ENCODE assay signal across 9 cellular contexts in genomic region chr2:152613235-152613634, GRCh38.
DNase-seq lines count a peak whose midpoint lies in the region; ATAC-seq lines count a peak whose summit lies in the region.
"Had no signal": no experiment of that assay in that cellular context is flagged by ENCODE, and none has a peak within 500 bp of the region (broad histone marks: within the 10 kb centered on the region; RNA-seq: fewer than 3 reads in every experiment).

No MANE protein-coding gene starts in this region.

- DNase-seq in GM03348 (ENCODE audit: low spot score): peak; percentile 22
- DNase-seq in NCI-H1105 treated with DMSO at 0.1 percent for 48 hours (lab: John Stamatoyannopoulos, UW): peak; percentile 77
- no peak for DNase-seq in immature natural killer cell
- DNase-seq in globus pallidus (ENCODE audit: low spot score): no peak
- DNase-seq in activated CD8-positive, alpha-beta memory T cell treated with anti-CD3 and anti-CD28 coated beads for 24 hours: no peak
- no peak for DNase-seq in activated naive CD8-positive, alpha-beta T cell treated with anti-CD3 and anti-CD28 coated beads for 36 hours
- no peak for DNase-seq in DMS79 treated with DMSO at 0.1 percent for 48 hours (lab: John Stamatoyannopoulos, UW)
- DNase-seq: SW 1271 had no signal

- ATAC-seq in GM21526 (IDR thresholded peaks at IDR 0.05; ENCODE audit: low FRiP score, unreplicated experiment): peak; percentile 41

- H3K9me3 Mint-ChIP-seq in immature natural killer cell: no peaks in the 10 kb centered on the region
- H3K9me3 Mint-ChIP-seq in activated naive CD8-positive, alpha-beta T cell treated with anti-CD3 and anti-CD28 coated beads for 36 hours: no peaks in the 10 kb centered on the region

- no peaks in the 10 kb centered on the region for H3K27me3 Mint-ChIP-seq in immature natural killer cell (ENCODE audit: low read depth in 3 of 3)
- H3K27me3 Mint-ChIP-seq in activated naive CD8-positive, alpha-beta T cell treated with anti-CD3 and anti-CD28 coated beads for 36 hours: peaks cover 5% of the 10 kb centered on the region

- H3K4me3 Mint-ChIP-seq in immature natural killer cell: peak overlapping the region; percentile 8 to 73 (median 30)
- no peak overlapping the region for H3K4me3 Mint-ChIP-seq in activated naive CD8-positive, alpha-beta T cell treated with anti-CD3 and anti-CD28 coated beads for 36 hours

- peak overlapping the region in 3 of 6 donors; percentile 15 to 40 (median 36) for H3K27ac Mint-ChIP-seq in immature natural killer cell
- H3K27ac Mint-ChIP-seq in activated naive CD8-positive, alpha-beta T cell treated with anti-CD3 and anti-CD28 coated beads for 36 hours: no peak overlapping the region

- peaks cover 23 to 25% of the 10 kb centered on the region in 2 donors for H3K4me1 Mint-ChIP-seq in immature natural killer cell
- peaks cover 12% of the 10 kb centered on the region for H3K4me1 Mint-ChIP-seq in activated naive CD8-positive, alpha-beta T cell treated with anti-CD3 and anti-CD28 coated beads for 36 hours

- no peaks in the 10 kb centered on the region for H3K36me3 Mint-ChIP-seq in immature natural killer cell
- no peaks in the 10 kb centered on the region for H3K36me3 Mint-ChIP-seq in activated naive CD8-positive, alpha-beta T cell treated with anti-CD3 and anti-CD28 coated beads for 36 hours

Comparison
In these comparisons a context has a peak if more than half of its experiments do, and no peak if none do; other contexts are left out.
1. DNase-seq: peak in GM03348 (single experiment) and NCI-H1105 treated with DMSO at 0.1 percent for 48 hours (single experiment); none in immature natural killer cell (0 of 3), globus pallidus (single experiment), activated CD8-positive, alpha-beta memory T cell treated with anti-CD3 and anti-CD28 coated beads for 24 hours (single experiment), activated naive CD8-positive, alpha-beta T cell treated with anti-CD3 and anti-CD28 coated beads for 36 hours (single experiment) and DMS79 treated with DMSO at 0.1 percent for 48 hours (single experiment).